1 cellular context compared by ENCODE assay signal in the genomic region with DNA sequence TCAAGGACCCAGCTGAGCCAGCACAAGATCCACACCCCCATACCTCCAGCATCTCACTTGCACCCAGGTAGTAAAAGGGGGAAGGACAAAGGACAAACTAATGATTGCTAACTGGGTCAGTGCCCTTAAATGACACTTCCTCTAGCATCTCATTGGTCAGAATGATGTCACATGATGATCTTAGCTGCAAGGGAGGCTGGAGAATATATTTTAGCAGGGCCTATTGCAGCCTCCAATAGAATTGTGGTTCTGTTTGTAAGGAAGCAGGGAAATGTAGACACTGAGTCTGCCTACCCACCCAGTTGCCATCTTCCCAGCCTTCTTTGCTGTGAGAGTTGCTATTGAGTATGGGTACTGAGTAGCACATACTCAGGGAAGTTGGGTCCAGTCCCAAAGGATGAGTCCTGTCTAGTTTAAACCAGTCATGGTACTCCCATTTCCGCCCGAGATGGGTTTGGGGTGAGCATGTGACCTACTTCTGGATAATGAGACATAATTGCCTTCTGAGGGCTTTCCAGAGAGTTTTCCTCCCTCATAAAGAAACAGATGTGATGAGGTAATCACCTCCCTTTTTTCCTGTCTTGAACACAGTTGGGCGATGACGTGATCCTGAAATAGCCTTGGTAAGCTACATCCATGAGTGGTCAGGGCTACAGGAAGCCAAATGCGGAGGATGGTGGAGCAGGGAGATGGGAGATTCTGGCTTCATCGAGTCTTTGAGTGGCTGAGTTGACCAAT.
TF ChIP-seq lines count a peak whose summit lies in the region.

No MANE protein-coding gene starts in this region.

TF ChIP-seq in HEK293, 187 proteins besides CTCF, POLR2A, EP300 and RAD21 (continued from another document and continues in another):
- TF ChIP-seq, protein P1, sequence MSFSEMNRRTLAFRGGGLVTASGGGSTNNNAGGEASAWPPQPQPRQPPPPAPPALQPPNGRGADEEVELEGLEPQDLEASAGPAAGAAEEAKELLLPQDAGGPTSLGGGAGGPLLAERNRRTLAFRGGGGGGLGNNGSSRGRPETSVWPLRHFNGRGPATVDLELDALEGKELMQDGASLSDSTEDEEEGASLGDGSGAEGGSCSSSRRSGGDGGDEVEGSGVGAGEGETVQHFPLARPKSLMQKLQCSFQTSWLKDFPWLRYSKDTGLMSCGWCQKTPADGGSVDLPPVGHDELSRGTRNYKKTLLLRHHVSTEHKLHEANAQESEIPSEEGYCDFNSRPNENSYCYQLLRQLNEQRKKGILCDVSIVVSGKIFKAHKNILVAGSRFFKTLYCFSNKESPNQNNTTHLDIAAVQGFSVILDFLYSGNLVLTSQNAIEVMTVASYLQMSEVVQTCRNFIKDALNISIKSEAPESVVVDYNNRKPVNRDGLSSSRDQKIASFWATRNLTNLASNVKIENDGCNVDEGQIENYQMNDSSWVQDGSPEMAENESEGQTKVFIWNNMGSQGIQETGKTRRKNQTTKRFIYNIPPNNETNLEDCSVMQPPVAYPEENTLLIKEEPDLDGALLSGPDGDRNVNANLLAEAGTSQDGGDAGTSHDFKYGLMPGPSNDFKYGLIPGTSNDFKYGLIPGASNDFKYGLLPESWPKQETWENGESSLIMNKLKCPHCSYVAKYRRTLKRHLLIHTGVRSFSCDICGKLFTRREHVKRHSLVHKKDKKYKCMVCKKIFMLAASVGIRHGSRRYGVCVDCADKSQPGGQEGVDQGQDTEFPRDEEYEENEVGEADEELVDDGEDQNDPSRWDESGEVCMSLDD (tag by site-specific recombination; IDR thresholded peaks at IDR 0.05): no peak
- TF ChIP-seq ZNF221 (tag by site-specific recombination; IDR thresholded peaks at IDR 0.05; ENCODE audit: borderline replicate concordance): no peak
- TF ChIP-seq FEZF1 (tag by site-specific recombination; IDR thresholded peaks at IDR 0.05): no peak
- no peak for TF ChIP-seq ZNF391 (tag by site-specific recombination; IDR thresholded peaks at IDR 0.05; ENCODE audit: borderline replicate concordance, low read depth)
- TF ChIP-seq RBAK (tag by site-specific recombination; IDR thresholded peaks at IDR 0.05): no peak
- TF ChIP-seq, protein P2, sequence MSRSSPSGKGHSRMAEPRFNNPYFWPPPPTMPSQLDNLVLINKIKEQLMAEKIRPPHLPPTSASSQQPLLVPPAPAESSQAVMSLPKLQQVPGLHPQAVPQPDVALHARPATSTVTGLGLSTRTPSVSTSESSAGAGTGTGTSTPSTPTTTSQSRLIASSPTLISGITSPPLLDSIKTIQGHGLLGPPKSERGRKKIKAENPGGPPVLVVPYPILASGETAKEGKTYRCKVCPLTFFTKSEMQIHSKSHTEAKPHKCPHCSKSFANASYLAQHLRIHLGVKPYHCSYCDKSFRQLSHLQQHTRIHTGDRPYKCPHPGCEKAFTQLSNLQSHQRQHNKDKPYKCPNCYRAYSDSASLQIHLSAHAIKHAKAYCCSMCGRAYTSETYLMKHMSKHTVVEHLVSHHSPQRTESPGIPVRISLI (tag by site-specific recombination; IDR thresholded peaks at IDR 0.05): 0 out of 2 replicates have a peak, but pooled peaks have one; percentile 54
- TF ChIP-seq ZFHX2 (tag by site-specific recombination; conservative IDR thresholded peaks at IDR 0.05): peak; percentile 36; the same call in 1 of the 2 replicates
- TF ChIP-seq, protein P3, sequence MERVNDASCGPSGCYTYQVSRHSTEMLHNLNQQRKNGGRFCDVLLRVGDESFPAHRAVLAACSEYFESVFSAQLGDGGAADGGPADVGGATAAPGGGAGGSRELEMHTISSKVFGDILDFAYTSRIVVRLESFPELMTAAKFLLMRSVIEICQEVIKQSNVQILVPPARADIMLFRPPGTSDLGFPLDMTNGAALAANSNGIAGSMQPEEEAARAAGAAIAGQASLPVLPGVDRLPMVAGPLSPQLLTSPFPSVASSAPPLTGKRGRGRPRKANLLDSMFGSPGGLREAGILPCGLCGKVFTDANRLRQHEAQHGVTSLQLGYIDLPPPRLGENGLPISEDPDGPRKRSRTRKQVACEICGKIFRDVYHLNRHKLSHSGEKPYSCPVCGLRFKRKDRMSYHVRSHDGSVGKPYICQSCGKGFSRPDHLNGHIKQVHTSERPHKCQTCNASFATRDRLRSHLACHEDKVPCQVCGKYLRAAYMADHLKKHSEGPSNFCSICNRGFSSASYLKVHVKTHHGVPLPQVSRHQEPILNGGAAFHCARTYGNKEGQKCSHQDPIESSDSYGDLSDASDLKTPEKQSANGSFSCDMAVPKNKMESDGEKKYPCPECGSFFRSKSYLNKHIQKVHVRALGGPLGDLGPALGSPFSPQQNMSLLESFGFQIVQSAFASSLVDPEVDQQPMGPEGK (tag by site-specific recombination; IDR thresholded peaks at IDR 0.05): no peak
- TF ChIP-seq ZNF404 (tag by site-specific recombination; IDR thresholded peaks at IDR 0.05): no peak
- TF ChIP-seq, protein P4, sequence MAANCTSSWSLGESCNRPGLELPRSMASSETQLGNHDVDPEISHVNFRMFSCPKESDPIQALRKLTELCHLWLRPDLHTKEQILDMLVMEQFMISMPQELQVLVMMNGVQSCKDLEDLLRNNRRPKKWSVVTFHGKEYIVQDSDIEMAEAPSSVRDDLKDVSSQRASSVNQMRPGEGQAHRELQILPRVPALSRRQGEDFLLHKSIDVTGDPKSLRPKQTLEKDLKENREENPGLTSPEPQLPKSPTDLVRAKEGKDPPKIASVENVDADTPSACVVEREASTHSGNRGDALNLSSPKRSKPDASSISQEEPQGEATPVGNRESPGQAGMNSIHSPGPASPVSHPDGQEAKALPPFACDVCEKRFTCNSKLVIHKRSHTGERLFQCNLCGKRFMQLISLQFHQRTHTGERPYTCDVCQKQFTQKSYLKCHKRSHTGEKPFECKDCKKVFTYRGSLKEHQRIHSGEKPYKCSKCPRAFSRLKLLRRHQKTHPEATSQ (tag by site-specific recombination; IDR thresholded peaks at IDR 0.05): no peak
- TF ChIP-seq IKZF3 (tag by site-specific recombination; IDR thresholded peaks at IDR 0.05): no peak
- TF ChIP-seq, protein P5, sequence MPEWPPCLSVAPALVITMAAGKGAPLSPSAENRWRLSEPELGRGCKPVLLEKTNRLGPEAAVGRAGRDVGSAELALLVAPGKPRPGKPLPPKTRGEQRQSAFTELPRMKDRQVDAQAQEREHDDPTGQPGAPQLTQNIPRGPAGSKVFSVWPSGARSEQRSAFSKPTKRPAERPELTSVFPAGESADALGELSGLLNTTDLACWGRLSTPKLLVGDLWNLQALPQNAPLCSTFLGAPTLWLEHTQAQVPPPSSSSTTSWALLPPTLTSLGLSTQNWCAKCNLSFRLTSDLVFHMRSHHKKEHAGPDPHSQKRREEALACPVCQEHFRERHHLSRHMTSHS (tag by site-specific recombination; IDR thresholded peaks at IDR 0.05): no peak
- no peak for TF ChIP-seq ZNF555 (tag by site-specific recombination; conservative IDR thresholded peaks at IDR 0.05)
- TF ChIP-seq ZFP69B (tag by site-specific recombination; IDR thresholded peaks at IDR 0.05): no peak
- no peak for TF ChIP-seq MZF1 (tag by site-specific recombination; IDR thresholded peaks at IDR 0.05; ENCODE audit: borderline replicate concordance)
- TF ChIP-seq ZNF223 (tag by site-specific recombination; IDR thresholded peaks at IDR 0.05): no peak
- no peak for TF ChIP-seq ZNF707 (tag by site-specific recombination; IDR thresholded peaks at IDR 0.05)
- no peak for TF ChIP-seq ZNF626 (tag by site-specific recombination; IDR thresholded peaks at IDR 0.05)
- TF ChIP-seq ZNF157 (tag by site-specific recombination; IDR thresholded peaks at IDR 0.05): no peak
- no peak for TF ChIP-seq SCRT1 (tag by site-specific recombination; IDR thresholded peaks at IDR 0.05; ENCODE audit: borderline replicate concordance)
- TF ChIP-seq ZNF10 (tag by site-specific recombination; IDR thresholded peaks at IDR 0.05): no peak
- no peak for TF ChIP-seq ZFP41 (tag by site-specific recombination; IDR thresholded peaks at IDR 0.05; ENCODE audit: borderline replicate concordance)
- peak; percentile 96 for TF ChIP-seq ZBTB21 (tag by site-specific recombination; IDR thresholded peaks at IDR 0.05)
- no peak for TF ChIP-seq GLI4 (tag by site-specific recombination; IDR thresholded peaks at IDR 0.05)
- TF ChIP-seq ZBTB7A (tag by site-specific recombination; IDR thresholded peaks at IDR 0.05; ENCODE audit: low read depth): no peak
- no peak for TF ChIP-seq MEIS1 (CRISPR knock-in tag; IDR thresholded peaks at IDR 0.05; ENCODE audit: borderline replicate concordance)
- TF ChIP-seq SETDB1 (IDR thresholded peaks at IDR 0.05; ENCODE audit: insufficient read length, low read length): peak; percentile 85
- TF ChIP-seq, protein P6, sequence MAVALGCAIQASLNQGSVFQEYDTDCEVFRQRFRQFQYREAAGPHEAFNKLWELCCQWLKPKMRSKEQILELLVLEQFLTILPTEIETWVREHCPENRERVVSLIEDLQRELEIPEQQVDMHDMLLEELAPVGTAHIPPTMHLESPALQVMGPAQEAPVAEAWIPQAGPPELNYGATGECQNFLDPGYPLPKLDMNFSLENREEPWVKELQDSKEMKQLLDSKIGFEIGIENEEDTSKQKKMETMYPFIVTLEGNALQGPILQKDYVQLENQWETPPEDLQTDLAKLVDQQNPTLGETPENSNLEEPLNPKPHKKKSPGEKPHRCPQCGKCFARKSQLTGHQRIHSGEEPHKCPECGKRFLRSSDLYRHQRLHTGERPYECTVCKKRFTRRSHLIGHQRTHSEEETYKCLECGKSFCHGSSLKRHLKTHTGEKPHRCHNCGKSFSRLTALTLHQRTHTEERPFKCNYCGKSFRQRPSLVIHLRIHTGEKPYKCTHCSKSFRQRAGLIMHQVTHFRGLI (tag by site-specific recombination; IDR thresholded peaks at IDR 0.05): no peak
- TF ChIP-seq, protein P7, sequence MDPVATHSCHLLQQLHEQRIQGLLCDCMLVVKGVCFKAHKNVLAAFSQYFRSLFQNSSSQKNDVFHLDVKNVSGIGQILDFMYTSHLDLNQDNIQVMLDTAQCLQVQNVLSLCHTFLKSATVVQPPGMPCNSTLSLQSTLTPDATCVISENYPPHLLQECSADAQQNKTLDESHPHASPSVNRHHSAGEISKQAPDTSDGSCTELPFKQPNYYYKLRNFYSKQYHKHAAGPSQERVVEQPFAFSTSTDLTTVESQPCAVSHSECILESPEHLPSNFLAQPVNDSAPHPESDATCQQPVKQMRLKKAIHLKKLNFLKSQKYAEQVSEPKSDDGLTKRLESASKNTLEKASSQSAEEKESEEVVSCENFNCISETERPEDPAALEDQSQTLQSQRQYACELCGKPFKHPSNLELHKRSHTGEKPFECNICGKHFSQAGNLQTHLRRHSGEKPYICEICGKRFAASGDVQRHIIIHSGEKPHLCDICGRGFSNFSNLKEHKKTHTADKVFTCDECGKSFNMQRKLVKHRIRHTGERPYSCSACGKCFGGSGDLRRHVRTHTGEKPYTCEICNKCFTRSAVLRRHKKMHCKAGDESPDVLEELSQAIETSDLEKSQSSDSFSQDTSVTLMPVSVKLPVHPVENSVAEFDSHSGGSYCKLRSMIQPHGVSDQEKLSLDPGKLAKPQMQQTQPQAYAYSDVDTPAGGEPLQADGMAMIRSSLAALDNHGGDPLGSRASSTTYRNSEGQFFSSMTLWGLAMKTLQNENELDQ (tag by site-specific recombination; IDR thresholded peaks at IDR 0.05; ENCODE audit: low read depth): no peak
- no peak for TF ChIP-seq ZNF37A (tag by site-specific recombination; IDR thresholded peaks at IDR 0.05)
- TF ChIP-seq ZNF776 (tag by site-specific recombination; IDR thresholded peaks at IDR 0.05; ENCODE audit: borderline replicate concordance): no peak
- TF ChIP-seq ZNF670 (tag by site-specific recombination; IDR thresholded peaks at IDR 0.05; ENCODE audit: low read depth): no peak
- 0 out of 2 replicates have a peak, but pooled peaks have one; percentile 23 for TF ChIP-seq ZNF335 (tag by site-specific recombination; conservative IDR thresholded peaks at IDR 0.05)
- TF ChIP-seq HOXC10 (CRISPR knock-in tag; IDR thresholded peaks at IDR 0.05): no peak
- TF ChIP-seq, protein P8, sequence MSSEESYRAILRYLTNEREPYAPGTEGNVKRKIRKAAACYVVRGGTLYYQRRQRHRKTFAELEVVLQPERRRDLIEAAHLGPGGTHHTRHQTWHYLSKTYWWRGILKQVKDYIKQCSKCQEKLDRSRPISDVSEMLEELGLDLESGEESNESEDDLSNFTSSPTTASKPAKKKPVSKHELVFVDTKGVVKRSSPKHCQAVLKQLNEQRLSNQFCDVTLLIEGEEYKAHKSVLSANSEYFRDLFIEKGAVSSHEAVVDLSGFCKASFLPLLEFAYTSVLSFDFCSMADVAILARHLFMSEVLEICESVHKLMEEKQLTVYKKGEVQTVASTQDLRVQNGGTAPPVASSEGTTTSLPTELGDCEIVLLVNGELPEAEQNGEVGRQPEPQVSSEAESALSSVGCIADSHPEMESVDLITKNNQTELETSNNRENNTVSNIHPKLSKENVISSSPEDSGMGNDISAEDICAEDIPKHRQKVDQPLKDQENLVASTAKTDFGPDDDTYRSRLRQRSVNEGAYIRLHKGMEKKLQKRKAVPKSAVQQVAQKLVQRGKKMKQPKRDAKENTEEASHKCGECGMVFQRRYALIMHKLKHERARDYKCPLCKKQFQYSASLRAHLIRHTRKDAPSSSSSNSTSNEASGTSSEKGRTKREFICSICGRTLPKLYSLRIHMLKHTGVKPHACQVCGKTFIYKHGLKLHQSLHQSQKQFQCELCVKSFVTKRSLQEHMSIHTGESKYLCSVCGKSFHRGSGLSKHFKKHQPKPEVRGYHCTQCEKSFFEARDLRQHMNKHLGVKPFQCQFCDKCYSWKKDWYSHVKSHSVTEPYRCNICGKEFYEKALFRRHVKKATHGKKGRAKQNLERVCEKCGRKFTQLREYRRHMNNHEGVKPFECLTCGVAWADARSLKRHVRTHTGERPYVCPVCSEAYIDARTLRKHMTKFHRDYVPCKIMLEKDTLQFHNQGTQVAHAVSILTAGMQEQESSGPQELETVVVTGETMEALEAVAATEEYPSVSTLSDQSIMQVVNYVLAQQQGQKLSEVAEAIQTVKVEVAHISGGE (tag by site-specific recombination; conservative IDR thresholded peaks at IDR 0.05; ENCODE audit: low read depth): no peak
- no peak for TF ChIP-seq ZNF791 (tag by site-specific recombination; IDR thresholded peaks at IDR 0.05)
- TF ChIP-seq ZNF777 (tag by site-specific recombination; IDR thresholded peaks at IDR 0.05; ENCODE audit: borderline replicate concordance): no peak
- no peak for TF ChIP-seq ZNF549 (tag by site-specific recombination; IDR thresholded peaks at IDR 0.05)
- TF ChIP-seq SCRT2 (tag by site-specific recombination; IDR thresholded peaks at IDR 0.05): no peak
- TF ChIP-seq, protein P9, sequence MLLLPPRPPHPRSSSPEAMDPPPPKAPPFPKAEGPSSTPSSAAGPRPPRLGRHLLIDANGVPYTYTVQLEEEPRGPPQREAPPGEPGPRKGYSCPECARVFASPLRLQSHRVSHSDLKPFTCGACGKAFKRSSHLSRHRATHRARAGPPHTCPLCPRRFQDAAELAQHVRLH (tag by site-specific recombination; IDR thresholded peaks at IDR 0.05): no peak
- no peak for TF ChIP-seq ZNF664 (tag by site-specific recombination; IDR thresholded peaks at IDR 0.05)
- TF ChIP-seq SP3 (tag by site-specific recombination; IDR thresholded peaks at IDR 0.05): no peak
- peak; percentile 72 for TF ChIP-seq ZNF510 (tag by site-specific recombination; IDR thresholded peaks at IDR 0.05; ENCODE audit: insufficient replicate concordance)
- TF ChIP-seq, protein P10, sequence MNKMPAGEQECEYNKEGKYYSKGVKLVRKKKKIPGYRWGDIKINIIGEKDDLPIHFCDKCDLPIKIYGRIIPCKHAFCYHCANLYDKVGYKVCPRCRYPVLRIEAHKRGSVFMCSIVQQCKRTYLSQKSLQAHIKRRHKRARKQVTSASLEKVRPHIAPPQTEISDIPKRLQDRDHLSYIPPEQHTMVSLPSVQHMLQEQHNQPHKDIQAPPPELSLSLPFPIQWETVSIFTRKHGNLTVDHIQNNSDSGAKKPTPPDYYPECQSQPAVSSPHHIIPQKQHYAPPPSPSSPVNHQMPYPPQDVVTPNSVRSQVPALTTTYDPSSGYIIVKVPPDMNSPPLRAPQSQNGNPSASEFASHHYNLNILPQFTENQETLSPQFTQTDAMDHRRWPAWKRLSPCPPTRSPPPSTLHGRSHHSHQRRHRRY (tag by site-specific recombination; IDR thresholded peaks at IDR 0.05): no peak
- TF ChIP-seq ZNF48 (tag by site-specific recombination; IDR thresholded peaks at IDR 0.05): no peak
